ENCODE assay signal across 3 cellular contexts in genomic region chrX:153200462-153200861, GRCh38.
TF ChIP-seq lines count a peak whose summit lies in the region.

No MANE protein-coding gene starts in this region.

TF ChIP-seq in A549, 52 proteins besides CTCF, POLR2A, EP300 and RAD21 (continued from another document):
- TF ChIP-seq MAFK (IDR thresholded peaks at IDR 0.05; ENCODE audit: partially characterized antibody) (no peak), MAX (IDR thresholded peaks at IDR 0.05) (no peak), RFX5 (IDR thresholded peaks at IDR 0.05) (no peak), CEBPB (IDR thresholded peaks at IDR 0.05) (no peak), JUN (IDR thresholded peaks at IDR 0.05) (no peak)

TF ChIP-seq in HEK293, 187 proteins besides CTCF, POLR2A, EP300 and RAD21:
- TF ChIP-seq ATF2 (tag by site-specific recombination; IDR thresholded peaks at IDR 0.05; ENCODE audit: low read depth) (peak; percentile 55; the same call in 1 of the 2 replicates), ZNF423 (tag by site-specific recombination; IDR thresholded peaks at IDR 0.05) (no peak), PRDM1 (tag by site-specific recombination; IDR thresholded peaks at IDR 0.05) (no peak), ELK4 (IDR thresholded peaks at IDR 0.05; ENCODE audit: borderline replicate concordance, low read depth, low read length) (no peak)

TF ChIP-seq in K562, 482 proteins besides CTCF, POLR2A, EP300 and RAD21:
- TF ChIP-seq E2F8 (IDR thresholded peaks at IDR 0.05; ENCODE audit: low read depth, partially characterized antibody) (no peak), CBFA2T2 (conservative IDR thresholded peaks at IDR 0.05) (no peak), ZSCAN29 (IDR thresholded peaks at IDR 0.05) (no peak), POU5F1 (IDR thresholded peaks at IDR 0.05; ENCODE audit: borderline replicate concordance, low read depth, low read length, partially characterized antibody) (no peak), ATF3 (IDR thresholded peaks at IDR 0.05) (peak; percentile 56), ATF3 (CRISPR knock-in tag; conservative IDR thresholded peaks at IDR 0.05) (no peak), NCOA6 (IDR thresholded peaks at IDR 0.05) (no peak)
